In genomic region chr1:231757101-231757404, GRCh38 we compare ENCODE assay signal across 9 cellular contexts.
DNase-seq lines count a peak whose midpoint lies in the region; ATAC-seq and TF ChIP-seq lines count a peak whose summit lies in the region.
"Had no signal": no experiment of that assay in that cellular context is flagged by ENCODE, and none has a peak within 500 bp of the region (broad histone marks: within the 10 kb centered on the region; RNA-seq: fewer than 3 reads in every experiment).

No MANE protein-coding gene starts in this region.

- H3K27me3 ChIP-seq in spleen (replicated peaks in 1 of 7): no peaks in the 10 kb centered on the region
- no peaks in the 10 kb centered on the region for H3K27me3 ChIP-seq in vagina
- H3K27me3 ChIP-seq: SJSA1 had no signal

- intact Hi-C loops in dendritic cell treated with granulocyte-macrophage colony-stimulating factor and Interleukin-4, amounts not matched to agents 40 ng/mL and 50 ng/mL, for 4 days (cut with micrococcal nuclease): loop anchor here (1.0 kb wide), 1 partner anchor 49 kb away; no protein-coding TSS in a partner anchor
- intact Hi-C loops in spleen (cut with DNase I; ENCODE audit: low total_unique reads): no loop called here
- intact Hi-C loops in vagina (cut with DNase I): loop anchor here (10.0 kb wide), 1 partner anchor 1488 kb away; no protein-coding TSS in a partner anchor

- no peaks in the 10 kb centered on the region for H3K27me3 Mint-ChIP-seq in dendritic cell treated with granulocyte-macrophage colony-stimulating factor and Interleukin-4, amounts not matched to agents 40 ng/mL and 50 ng/mL, for 4 days

- H3K27ac ChIP-seq in spleen: peak overlapping the region in 1 of 8 donors; percentile 39
- H3K27ac ChIP-seq in vagina: no peak overlapping the region
- H3K27ac ChIP-seq: SJSA1 had no signal

- H3K4me1 ChIP-seq in spleen (peaks cover 0 to 19% (median 2%) of the 10 kb centered on the region in 6 donors), vagina (peaks cover 11% of the 10 kb centered on the region)
- H3K4me1 ChIP-seq: SJSA1 had no signal

- H3K36me3 ChIP-seq in spleen (peaks cover 0 to 27% (median 8%) of the 10 kb centered on the region in 6 donors), vagina (peaks cover 0 to 5% of the 10 kb centered on the region in 2 donors)
- H3K36me3 ChIP-seq: SJSA1 had no signal

- ATAC-seq in GM18499 (IDR thresholded peaks at IDR 0.05; ENCODE audit: insufficient read depth, unreplicated experiment) (peak; percentile 37), GM21529 (IDR thresholded peaks at IDR 0.05; ENCODE audit: unreplicated experiment) (peak; percentile 45), HG03460 (IDR thresholded peaks at IDR 0.05; ENCODE audit: unreplicated experiment) (peak; percentile 45)

- H3K4me3 ChIP-seq in spleen: peak overlapping the region in 1 of 8 donors; percentile 44
- H3K4me3 ChIP-seq in vagina: no peak overlapping the region
- H3K4me3 ChIP-seq: SJSA1 had no signal

- DNase-seq in spleen (no peak), vagina (ENCODE audit: extremely low spot score in 2 of 2) (no peak), NCI-H146 treated with DMSO at 0.1 percent for 48 hours (lab: John Stamatoyannopoulos, UW; ENCODE audit: unreplicated experiment) (no peak), SHP77 treated with DMSO at 0.1 percent for 48 hours (lab: John Stamatoyannopoulos, UW) (no peak)

- H3K9me3 ChIP-seq in spleen: peaks cover 3 to 27% (median 22%) of the 10 kb centered on the region in 8 donors
- peaks cover 4% of the 10 kb centered on the region for H3K9me3 ChIP-seq in vagina
- H3K9me3 ChIP-seq: SJSA1 had no signal

- H3K9me3 Mint-ChIP-seq in dendritic cell treated with granulocyte-macrophage colony-stimulating factor and Interleukin-4, amounts not matched to agents 40 ng/mL and 50 ng/mL, for 4 days: peaks cover 15% of the 10 kb centered on the region

- peaks cover 38% of the 10 kb centered on the region for H3K36me3 Mint-ChIP-seq in dendritic cell treated with granulocyte-macrophage colony-stimulating factor and Interleukin-4, amounts not matched to agents 40 ng/mL and 50 ng/mL, for 4 days (ENCODE audit: low read depth)

- 15 to 26% (median 17%) methylated on average over 2 of the region's 2 CpGs for WGBS in spleen, 5 donors

- H3K27ac Mint-ChIP-seq in dendritic cell treated with granulocyte-macrophage colony-stimulating factor and Interleukin-4, amounts not matched to agents 40 ng/mL and 50 ng/mL, for 4 days: peak overlapping the region; percentile 55

- TF ChIP-seq POLR2A in spleen (IDR thresholded peaks at IDR 0.05): no peak
- no peak for TF ChIP-seq POLR2A in vagina (IDR thresholded peaks at IDR 0.05)

- peaks cover 8% of the 10 kb centered on the region for H3K4me1 Mint-ChIP-seq in dendritic cell treated with granulocyte-macrophage colony-stimulating factor and Interleukin-4, amounts not matched to agents 40 ng/mL and 50 ng/mL, for 4 days (ENCODE audit: low read depth)

- H3K4me3 Mint-ChIP-seq in dendritic cell treated with granulocyte-macrophage colony-stimulating factor and Interleukin-4, amounts not matched to agents 40 ng/mL and 50 ng/mL, for 4 days: no peak overlapping the region

- TF ChIP-seq CTCF in spleen (IDR thresholded peaks at IDR 0.05 in 8 of 11, conservative IDR thresholded peaks at IDR 0.05 in 3 of 11): peak in 3 of 11 experiments; percentile 1 to 20 (median 11)
- TF ChIP-seq CTCF in vagina (IDR thresholded peaks at IDR 0.05): no peak
